25 cellular contexts compared by ENCODE assay signal in genomic region chr7:28237368-28237767, GRCh38.
"Had no signal": no experiment of that assay in that cellular context is flagged by ENCODE, and none has a peak within 500 bp of the region (broad histone marks: within the 10 kb centered on the region; RNA-seq: fewer than 3 reads in every experiment).

No MANE protein-coding gene starts in this region.

- H3K27me3 ChIP-seq: breast epithelium, esophagus muscularis mucosa, foreskin keratinocyte, heart left ventricle, left lung, ovary, testis, vagina had no signal

- H3K4me3 ChIP-seq: breast epithelium, esophagus muscularis mucosa, heart left ventricle, left lung, ovary, skin epidermis, testis, vagina had no signal

- DNase-seq: activated B cell treated with CpG ODN at 0.5 μM for 24 hours; activated CD4-positive, alpha-beta T cell treated with anti-CD3 and anti-CD28 coated beads, Interleukin-2, amount 50 U/mL, for 1 hour; activated CD8-positive, alpha-beta T cell treated with anti-CD3 and anti-CD28 coated beads for 36 hours; activated gamma-delta T cell treated with Interleukin-2 at 50 U/mL for 16 hours; activated T-cell treated with anti-CD3 and anti-CD28 coated beads, Interleukin-2, amount 50 U/mL, for 4 hours; central memory CD4-positive, alpha-beta T cell; foreskin keratinocyte; left lung; ovary; stimulated activated CD4-positive, alpha-beta T cell treated with anti-CD3 and anti-CD28 coated beads, Interleukin-12 subunit alpha, Interleukin-12 subunit beta, amount 100 ng/mL, for 4 hours; stimulated activated CD4-positive, alpha-beta T cell treated with anti-CD3 and anti-CD28 coated beads, Interleukin-4, amount 100 ng/mL, for 1 hour; stimulated activated naive CD8-positive, alpha-beta T cell treated with anti-CD3 and anti-CD28 coated beads, Interleukin-15, Interleukin-2, amounts not matched to agents 100 U/mL and 50 U/mL, for 24 hours; T-helper 17 cell; testis; trophoblast cell had no signal

- H3K9me3 ChIP-seq: breast epithelium, esophagus muscularis mucosa, heart left ventricle, left lung, ovary, testis, vagina had no signal

- H3K27ac Mint-ChIP-seq: activated B cell treated with CpG ODN at 0.5 μM for 24 hours; activated CD8-positive, alpha-beta T cell treated with anti-CD3 and anti-CD28 coated beads for 36 hours; activated naive CD4-positive, alpha-beta T cell treated with anti-CD3 and anti-CD28 coated beads, Interleukin-2, amount 50 U/mL, for 24 hours; activated T-helper 17 cell treated with anti-CD3 and anti-CD28 coated beads, Interleukin-2, amount 50 U/mL, for 72 hours; nephron; progenitor cell of endocrine pancreas; T-helper 17 cell had no signal

- H3K4me1 Mint-ChIP-seq: nephron had no signal

- H3K27me3 Mint-ChIP-seq: activated B cell treated with CpG ODN at 0.5 μM for 24 hours had no signal

- H3K4me3 Mint-ChIP-seq: activated B cell treated with CpG ODN at 0.5 μM for 24 hours; activated CD8-positive, alpha-beta T cell treated with anti-CD3 and anti-CD28 coated beads for 36 hours; activated naive CD4-positive, alpha-beta T cell treated with anti-CD3 and anti-CD28 coated beads, Interleukin-2, amount 50 U/mL, for 24 hours; activated T-cell treated with anti-CD3 and anti-CD28 coated beads, Interleukin-2, amount 50 U/mL, for 4 hours; activated T-helper 17 cell treated with anti-CD3 and anti-CD28 coated beads, Interleukin-2, amount 50 U/mL, for 72 hours; nephron; T-helper 17 cell had no signal

- H3K36me3 ChIP-seq: breast epithelium, esophagus muscularis mucosa, heart left ventricle, left lung, ovary, vagina had no signal

- ATAC-seq: activated CD8-positive, alpha-beta T cell treated with anti-CD3 and anti-CD28 coated beads for 36 hours; activated T-cell treated with anti-CD3 and anti-CD28 coated beads, Interleukin-2, amount 50 U/mL, for 4 hours; activated T-helper 17 cell treated with anti-CD3 and anti-CD28 coated beads, Interleukin-2, amount 50 U/mL, for 72 hours; foreskin keratinocyte; left lung; sciatic nerve; stimulated activated naive CD8-positive, alpha-beta T cell treated with anti-CD3 and anti-CD28 coated beads, Interleukin-15, Interleukin-2, amounts not matched to agents 100 U/mL and 50 U/mL, for 24 hours; T-helper 17 cell had no signal

- H3K36me3 Mint-ChIP-seq: activated naive CD4-positive, alpha-beta T cell treated with anti-CD3 and anti-CD28 coated beads, Interleukin-2, amount 50 U/mL, for 24 hours had no signal

- H3K9me3 Mint-ChIP-seq: activated B cell treated with CpG ODN at 0.5 μM for 24 hours; activated CD8-positive, alpha-beta T cell treated with anti-CD3 and anti-CD28 coated beads for 36 hours; activated naive CD4-positive, alpha-beta T cell treated with anti-CD3 and anti-CD28 coated beads, Interleukin-2, amount 50 U/mL, for 24 hours; activated T-cell treated with anti-CD3 and anti-CD28 coated beads, Interleukin-2, amount 50 U/mL, for 4 hours; activated T-helper 17 cell treated with anti-CD3 and anti-CD28 coated beads, Interleukin-2, amount 50 U/mL, for 72 hours; nephron had no signal

- H3K4me1 ChIP-seq: breast epithelium, esophagus muscularis mucosa, foreskin keratinocyte, testis, vagina had no signal

- H3K27ac ChIP-seq: breast epithelium, esophagus muscularis mucosa, foreskin keratinocyte, ovary, skin epidermis, testis, vagina had no signal
